9 cellular contexts compared by ENCODE assay signal in genomic region chr2:234980476-234981187, GRCh38. TPM values are rescaled to one million over a fixed set of nuclear protein-coding genes. Genes with fewer than 3 reads are reported as not detected.
DNase-seq lines count a peak whose midpoint lies in the region; ATAC-seq and TF ChIP-seq lines count a peak whose summit lies in the region.
"Had no signal": no experiment of that assay in that cellular context is flagged by ENCODE, and none has a peak within 500 bp of the region (broad histone marks: within the 10 kb centered on the region; RNA-seq: fewer than 3 reads in every experiment).

No MANE protein-coding gene starts in this region.

- no peaks in the 10 kb centered on the region for H3K9me3 ChIP-seq in body of pancreas
- H3K9me3 ChIP-seq in suprapubic skin: no peaks in the 10 kb centered on the region

- TF ChIP-seq CTCF in body of pancreas (IDR thresholded peaks at IDR 0.05): no peak
- no peak for TF ChIP-seq CTCF in suprapubic skin (IDR thresholded peaks at IDR 0.05)

- H3K36me3 ChIP-seq in body of pancreas (replicated peaks in 1 of 2; ENCODE audit: insufficient read depth in 1 of 2, low read depth in 2 of 2): no peaks in the 10 kb centered on the region
- no peaks in the 10 kb centered on the region for H3K36me3 ChIP-seq in suprapubic skin

- H3K27me3 ChIP-seq in body of pancreas (no peaks in the 10 kb centered on the region), suprapubic skin (no peaks in the 10 kb centered on the region)

- ATAC-seq in body of pancreas (peak; percentile 32), left lobe of liver (peak; percentile 58), GM18520 (IDR thresholded peaks at IDR 0.05; ENCODE audit: unreplicated experiment) (no peak), HG03097 (IDR thresholded peaks at IDR 0.05; ENCODE audit: low FRiP score, unreplicated experiment) (no peak), GM19328 (IDR thresholded peaks at IDR 0.05; ENCODE audit: unreplicated experiment) (no peak)
- ATAC-seq: T-cell had no signal

- TF ChIP-seq POLR2A in body of pancreas (IDR thresholded peaks at IDR 0.05) (no peak), suprapubic skin (IDR thresholded peaks at IDR 0.05) (no peak)

- H3K4me3 ChIP-seq in body of pancreas (no peak overlapping the region), suprapubic skin (peak overlapping the region; percentile 17)

- 21 to 24% methylated on average over 14 of the region's 14 CpGs for WGBS in body of pancreas, 2 donors
- 60% methylated on average over 14 of the region's 14 CpGs for WGBS in suprapubic skin

- H3K27ac ChIP-seq in body of pancreas (peak overlapping the region; percentile 86 to 87 (median 86)), suprapubic skin (peak overlapping the region; percentile 76)

- H3K4me1 ChIP-seq in body of pancreas (peaks cover 97% of the 10 kb centered on the region), suprapubic skin (peaks cover 49% of the 10 kb centered on the region)

- peak; percentile 77 for DNase-seq in NCI-H146 (lab: John Stamatoyannopoulos, UW)
- DNase-seq in body of pancreas: peak; percentile 59 to 79 (median 70)
- peak; percentile 65 for DNase-seq in left lobe of liver (ENCODE audit: low spot score)
- DNase-seq in suprapubic skin (ENCODE audit: low spot score in 2 of 2): no peak
- DNase-seq in NCI-H526 treated with DMSO at 0.1 percent for 48 hours (lab: John Stamatoyannopoulos, UW): no peak
- DNase-seq: T-cell had no signal

- intact Hi-C loops in body of pancreas (cut with DNase I): no loop called here

- no peak for TF ChIP-seq EP300 in suprapubic skin (IDR thresholded peaks at IDR 0.05)

RNA-seq across cellular contexts. Expression of gene SH3BP4, which starts 28.8 kb away (rescaled TPM):
- total RNA-seq in body of pancreas (10 to 100 TPM; 62.6 to 71.9 TPM), left lobe of liver (22.9 TPM), suprapubic skin (10 to 100 TPM; 38.6 to 82.6 (median 58.6) TPM)

Comparison
In these comparisons a context has a peak if more than half of its experiments do, and no peak if none do; other contexts are left out.
1. DNase-seq: peak in NCI-H146 (single experiment), body of pancreas (4 of 4) and left lobe of liver (single experiment); none in suprapubic skin (0 of 2) and NCI-H526 treated with DMSO at 0.1 percent for 48 hours (single experiment).
2. ATAC-seq: peak in body of pancreas (single experiment) and left lobe of liver (single experiment); none in GM18520 (single experiment), HG03097 (single experiment) and GM19328 (single experiment).